Comparison of ENCODE assay signal across 10 cellular contexts in the genomic region with DNA sequence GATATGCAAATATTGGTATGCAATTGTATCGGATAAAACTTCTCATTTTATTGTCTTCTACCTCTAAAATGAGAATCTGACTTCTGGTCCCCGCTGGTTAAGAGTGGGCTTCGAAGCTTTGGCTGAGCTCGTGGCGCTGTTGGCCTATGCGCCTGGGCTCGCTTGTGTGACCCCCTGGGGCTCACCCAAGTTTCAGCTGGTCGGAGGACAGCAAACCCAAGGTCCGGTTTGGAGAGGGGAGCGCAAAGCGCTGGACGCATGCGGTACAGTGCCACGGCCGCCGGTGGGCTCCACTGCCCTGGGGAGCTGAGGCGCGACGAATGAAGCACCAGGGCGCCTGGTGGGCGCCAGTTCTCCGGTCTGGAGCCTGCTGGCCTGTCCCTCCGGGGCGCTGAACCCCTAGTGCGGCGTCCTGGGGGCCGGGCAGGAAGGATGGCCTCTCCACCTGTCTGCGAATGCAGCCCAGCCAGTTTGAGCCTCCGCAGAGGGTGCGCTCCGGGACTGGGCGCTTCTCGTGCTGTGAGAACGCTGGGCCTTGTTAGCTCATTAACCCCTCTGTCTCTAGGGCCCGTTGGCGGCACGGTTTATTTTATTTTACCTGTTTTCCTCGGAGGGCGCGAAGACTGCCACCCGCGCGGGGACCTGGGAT. TPM values are rescaled to one million over a fixed set of nuclear protein-coding genes. Genes with fewer than 3 reads are reported as not detected.
DNase-seq lines count a peak whose midpoint lies in the region; ATAC-seq and TF ChIP-seq lines count a peak whose summit lies in the region.
"Had no signal": no experiment of that assay in that cellular context is flagged by ENCODE, and none has a peak within 500 bp of the region (broad histone marks: within the 10 kb centered on the region; RNA-seq: fewer than 3 reads in every experiment).

No MANE protein-coding gene starts in this region.

- intact Hi-C loops in sciatic nerve (cut with DNase I), result no loop called here

- DNase-seq in GM03348 (ENCODE audit: low spot score) (peak; percentile 40), coronary artery (ENCODE audit: low spot score) (no peak), sciatic nerve (ENCODE audit: low spot score) (no peak), CD1c-positive myeloid dendritic cell (ENCODE audit: extremely low spot score) (no peak), hepatic stellate cell (ENCODE audit: low spot score) (no peak)
- DNase-seq in activated naive CD4-positive, alpha-beta T cell treated with Interleukin-2 at 50 U/mL for 16 hours, result no peak
- DNase-seq: naive thymus-derived CD8-positive, alpha-beta T cell; NCI-H1417 had no signal

- H3K27ac ChIP-seq in coronary artery (peak overlapping the region in 1 of 2 donors; percentile 86), iPS-20b (ENCODE audit: low read length) (no peak overlapping the region)

- peak overlapping the region; percentile 59 for H3K4me3 ChIP-seq in coronary artery
- peak overlapping the region; percentile 60 for H3K4me3 ChIP-seq in iPS-20b (ENCODE audit: low read length)

- no peak overlapping the region for H3K9ac ChIP-seq in iPS-20b (ENCODE audit: low read depth, low read length)

- TF ChIP-seq CTCF in coronary artery (IDR thresholded peaks at IDR 0.05), result no peak

- ATAC-seq in sciatic nerve (peak; percentile 24), GM19397 (IDR thresholded peaks at IDR 0.05; ENCODE audit: unreplicated experiment) (no peak)
- ATAC-seq: naive thymus-derived CD8-positive, alpha-beta T cell had no signal

- no peaks in the 10 kb centered on the region for H3K36me3 ChIP-seq in iPS-20b (ENCODE audit: insufficient read depth, low read depth, low read length)

- peaks cover 23% of the 10 kb centered on the region for H3K4me1 ChIP-seq in iPS-20b (ENCODE audit: insufficient read depth, low read length)

- no peaks in the 10 kb centered on the region for H3K9me3 ChIP-seq in iPS-20b (ENCODE audit: insufficient read depth, low read depth, low read length)

- H3K27me3 ChIP-seq in iPS-20b (ENCODE audit: insufficient read depth, low read length), result peaks cover 84% of the 10 kb centered on the region

RNA-seq across cellular contexts. Expression of gene MEIS1, which starts 10.3 kb away (rescaled TPM):
- total RNA-seq in sciatic nerve, result 18.0 TPM
- total RNA-seq: naive thymus-derived CD8-positive, alpha-beta T cell had no signal
